Comparison of ENCODE assay signal across 24 cellular contexts in the genomic region with DNA sequence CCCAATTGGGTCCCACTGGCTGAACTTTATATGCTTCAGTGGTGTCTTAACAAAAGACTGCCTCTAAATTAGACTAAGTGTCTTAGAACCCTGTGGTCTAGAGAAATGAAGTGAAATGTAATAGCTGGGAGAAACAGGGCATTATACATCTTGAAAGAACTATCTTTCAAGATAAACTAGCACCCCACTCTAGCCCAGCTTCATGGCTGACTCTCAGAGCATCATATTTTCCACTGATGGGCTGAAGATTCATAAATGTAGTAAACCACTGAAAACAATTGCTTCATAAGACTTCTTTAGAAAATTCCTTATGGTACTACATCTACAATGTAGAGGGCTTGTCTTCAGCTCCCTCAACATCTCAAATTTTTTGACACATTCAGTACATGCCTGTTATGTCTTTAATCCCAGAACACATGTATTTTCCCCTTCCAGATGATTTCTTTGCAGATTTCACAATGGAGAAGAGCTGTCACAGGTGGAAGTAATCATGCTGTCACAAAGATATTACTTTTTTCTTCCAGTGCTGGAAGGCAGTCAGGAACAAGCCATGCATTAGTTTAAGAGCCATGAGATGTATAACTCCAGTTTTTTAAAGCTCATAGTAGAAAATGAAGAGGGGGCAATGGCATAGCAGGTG. TPM values are rescaled to one million over a fixed set of nuclear protein-coding genes. Genes with fewer than 3 reads are reported as not detected.
DNase-seq lines count a peak whose midpoint lies in the region; ATAC-seq and TF ChIP-seq lines count a peak whose summit lies in the region.
"Had no signal": no experiment of that assay in that cellular context is flagged by ENCODE, and none has a peak within 500 bp of the region (broad histone marks: within the 10 kb centered on the region; RNA-seq: fewer than 3 reads in every experiment).

No MANE protein-coding gene starts in this region.

- peak overlapping the region; percentile 56 for H3K4me2 ChIP-seq in neural cell (ENCODE audit: low read length)
- H3K4me2 ChIP-seq: A549, GM23338 had no signal

- H3F3A ChIP-seq in neural cell (ENCODE audit: insufficient read depth, low read length, poor library complexity, severe bottlenecking), result peaks cover 9% of the 10 kb centered on the region

- H3K9me3 ChIP-seq in neural cell (ENCODE audit: low read length), result no peaks in the 10 kb centered on the region
- H3K9me3 ChIP-seq: A549, colonic mucosa, left lung had no signal

- peak overlapping the region; percentile 68 for H3K27ac ChIP-seq in neural cell (ENCODE audit: low read length)
- H3K27ac ChIP-seq: A549, colonic mucosa, epithelial cell of prostate, left lung, SK-N-MC had no signal

- H3K27me3 ChIP-seq in neural cell (ENCODE audit: insufficient read depth, low read depth, low read length), result no peaks in the 10 kb centered on the region
- H3K27me3 ChIP-seq: colonic mucosa, left lung had no signal

- TF ChIP-seq RAD21 in neural cell (conservative IDR thresholded peaks at IDR 0.05), result peak; percentile 43

- peak; percentile 17 for DNase-seq in activated CD4-positive, alpha-beta T cell treated with anti-CD3 and anti-CD28 coated beads for 48 hours
- no peak for DNase-seq in activated CD4-positive, alpha-beta T cell treated with anti-CD3 and anti-CD28 coated beads for 4 hours
- DNase-seq in stimulated activated CD4-positive, alpha-beta T cell treated with anti-CD3 and anti-CD28 coated beads, Interleukin-4, amount 100 ng/mL, for 24 hours, result peak; percentile 25
- DNase-seq in stimulated activated CD4-positive, alpha-beta T cell treated with anti-CD3 and anti-CD28 coated beads, Interleukin-4, amount 100 ng/mL, for 4 hours, result no peak
- DNase-seq in HPDE6-E6E7 (ENCODE audit: extremely low spot score) (no peak), LoVo (ENCODE audit: low spot score) (no peak)
- DNase-seq: activated CD8-positive, alpha-beta memory T cell treated with anti-CD3 and anti-CD28 coated beads, Interleukin-2, amount 50 U/mL, for 48 hours; activated naive CD4-positive, alpha-beta T cell treated with Interleukin-2 at 50 U/mL for 16 hours; aorta; CD8-positive, alpha-beta memory T cell; colonic mucosa; effector CD8-positive, alpha-beta T cell; HFFc6; left lung; NCI-H146; occipital lobe; small intestine; stimulated activated CD4-positive, alpha-beta T cell treated with anti-CD3 and anti-CD28 coated beads, Interleukin-1b, Interleukin-23, amount 100 ng/mL, for 48 hours had no signal

- H2AFZ ChIP-seq in neural cell (ENCODE audit: low read depth, low read length), result no peak overlapping the region
- H2AFZ ChIP-seq: GM23338 had no signal

- no peaks in the 10 kb centered on the region for H3K9me2 ChIP-seq in neural cell (ENCODE audit: insufficient read depth, low read length)

- peak overlapping the region; percentile 35 for H3K4me3 ChIP-seq in neural cell (ENCODE audit: low read length)
- H3K4me3 ChIP-seq: A549, colonic mucosa, GM23338, left lung, SK-N-MC had no signal

- H3K9ac ChIP-seq in neural cell (ENCODE audit: low read length), result peak overlapping the region; percentile 6

- H4K20me1 ChIP-seq in neural cell (ENCODE audit: insufficient read depth), result no peaks in the 10 kb centered on the region

- no peaks in the 10 kb centered on the region for H3K36me3 ChIP-seq in neural cell (ENCODE audit: insufficient read depth, low read length)
- H3K36me3 ChIP-seq: colonic mucosa, left lung had no signal

- H3K79me2 ChIP-seq in neural cell (replicated peaks; ENCODE audit: insufficient read depth, low read length), result no peaks in the 10 kb centered on the region

- ATAC-seq in HG03460 (IDR thresholded peaks at IDR 0.05; ENCODE audit: unreplicated experiment), result no peak
- ATAC-seq: A549, GM23338, left lung had no signal

- no peak for TF ChIP-seq CTCF in neural cell (IDR thresholded peaks at IDR 0.05; ENCODE audit: poor library complexity, severe bottlenecking)

- peak; percentile 97 for TF ChIP-seq EP300 in neural cell (conservative IDR thresholded peaks at IDR 0.05; ENCODE audit: poor library complexity, severe bottlenecking)

TF ChIP-seq in neural cell, 6 proteins besides CTCF, POLR2A, EP300 and RAD21:
- TF ChIP-seq EZH2 (IDR thresholded peaks at IDR 0.05; ENCODE audit: borderline replicate concordance, insufficient read depth, low read length, poor library complexity, severe bottlenecking) (no peak), POLR2AphosphoS5 (IDR thresholded peaks at IDR 0.05) (peak; percentile 82), MXI1 (conservative IDR thresholded peaks at IDR 0.05; ENCODE audit: poor library complexity, severe bottlenecking) (peak; percentile 45), TAF1 (IDR thresholded peaks at IDR 0.05; ENCODE audit: low read depth) (no peak), REST (IDR thresholded peaks at IDR 0.05; ENCODE audit: borderline replicate concordance) (peak; percentile 88), SMC3 (conservative IDR thresholded peaks at IDR 0.05; ENCODE audit: poor library complexity) (peak; percentile 45)

RNA-seq across cellular contexts. Expression of gene IFNG-AS1, which starts 48.5 kb away (rescaled TPM):
- not detected in 2 replicates for polyA plus RNA-seq in neural cell
- polyA minus RNA-seq in neural cell, result not detected in 2 replicates
- polyA plus RNA-seq: A549, aorta, GM23338, small intestine had no signal

Comparison
In these comparisons a context has a peak if more than half of its experiments do, and no peak if none do; other contexts are left out.
1. DNase-seq: peak in activated CD4-positive, alpha-beta T cell treated with anti-CD3 and anti-CD28 coated beads for 48 hours (single experiment) and stimulated activated CD4-positive, alpha-beta T cell treated with anti-CD3 and anti-CD28 coated beads, Interleukin-4, amount 100 ng/mL, for 24 hours (single experiment); none in activated CD4-positive, alpha-beta T cell treated with anti-CD3 and anti-CD28 coated beads for 4 hours (0 of 2), stimulated activated CD4-positive, alpha-beta T cell treated with anti-CD3 and anti-CD28 coated beads, Interleukin-4, amount 100 ng/mL, for 4 hours (0 of 2), HPDE6-E6E7 (single experiment) and LoVo (single experiment).